ENCODE assay signal across 1 cellular context in genomic region chr11:117072517-117073218, GRCh38.
A peak's percentile ranks its signal among the peaks of the same experiment; 100 is the strongest.
TF ChIP-seq lines count a peak whose summit lies in the region.

No MANE protein-coding gene starts in this region.

TF ChIP-seq in K562, 482 proteins besides CTCF, POLR2A, EP300 and RAD21 (continued from another document and continues in another):
- TF ChIP-seq HINFP (tag; conservative IDR thresholded peaks at IDR 0.05; ENCODE audit: low read depth) (no peak), HDAC1 (IDR thresholded peaks at IDR 0.05) (peak in 1 of 2 experiments; percentile 58; a peak in 1 of 4 replicates), NR2F6 (CRISPR knock-in tag; IDR thresholded peaks at IDR 0.05) (peak; percentile 92; the same call in 1 of the 2 replicates), THRB (CRISPR knock-in tag; conservative IDR thresholded peaks at IDR 0.05) (no peak), ZNF384 (IDR thresholded peaks at IDR 0.05; ENCODE audit: low read depth, low read length) (no peak), NFYB (IDR thresholded peaks at IDR 0.05; ENCODE audit: extremely low read depth, insufficient read length) (no peak), BRF2 (IDR thresholded peaks at IDR 0.05; ENCODE audit: borderline replicate concordance, insufficient read depth, insufficient read length) (no peak), FOXO4 (CRISPR knock-in tag; IDR thresholded peaks at IDR 0.05) (no peak), KDM2B (CRISPR knock-in tag; IDR thresholded peaks at IDR 0.05) (no peak), ZZZ3 (IDR thresholded peaks at IDR 0.05) (no peak), ZHX1 (conservative IDR thresholded peaks at IDR 0.05; ENCODE audit: low read length) (no peak), ATF6 (CRISPR knock-in tag; IDR thresholded peaks at IDR 0.05) (no peak), ELF2 (CRISPR knock-in tag; IDR thresholded peaks at IDR 0.05) (no peak), ZNF165 (CRISPR knock-in tag; IDR thresholded peaks at IDR 0.05; ENCODE audit: borderline replicate concordance) (no peak), HIVEP1 (CRISPR knock-in tag; IDR thresholded peaks at IDR 0.05) (no peak), JUNB (CRISPR knock-in tag; conservative IDR thresholded peaks at IDR 0.05) (peak; percentile 73), GTF2A2 (tag; IDR thresholded peaks at IDR 0.05) (no peak), NFIC (IDR thresholded peaks at IDR 0.05) (0 out of 2 replicates have a peak, but pooled peaks have one; percentile 26), ZNF79 (CRISPR knock-in tag; IDR thresholded peaks at IDR 0.05; ENCODE audit: low read depth) (no peak), USF2 (CRISPR knock-in tag; IDR thresholded peaks at IDR 0.05) (no peak), POLR3G (IDR thresholded peaks at IDR 0.05; ENCODE audit: extremely low read depth, insufficient read length, insufficient replicate concordance) (no peak), NR2C2 (CRISPR knock-in tag; IDR thresholded peaks at IDR 0.05) (no peak), NR2C2 (tag; IDR thresholded peaks at IDR 0.05) (peak; percentile 74), E2F5 (CRISPR knock-in tag; IDR thresholded peaks at IDR 0.05) (no peak), PHB2 (IDR thresholded peaks at IDR 0.05; ENCODE audit: low read depth) (no peak), ZBTB12 (CRISPR knock-in tag; IDR thresholded peaks at IDR 0.05) (no peak), OTX1 (CRISPR knock-in tag; IDR thresholded peaks at IDR 0.05) (no peak), ZNF134 (CRISPR knock-in tag; conservative IDR thresholded peaks at IDR 0.05) (no peak), ZNF695 (CRISPR knock-in tag; IDR thresholded peaks at IDR 0.05) (no peak), ZNF282 (CRISPR knock-in tag; IDR thresholded peaks at IDR 0.05) (no peak), SOX6 (IDR thresholded peaks at IDR 0.05) (peak; percentile 88), ZNF830 (CRISPR knock-in tag; IDR thresholded peaks at IDR 0.05) (no peak), SREBF1 (IDR thresholded peaks at IDR 0.05; ENCODE audit: borderline replicate concordance, low read depth, low read length) (no peak), REST (CRISPR knock-in tag; IDR thresholded peaks at IDR 0.05; ENCODE audit: low read depth) (no peak), SMC3 (conservative IDR thresholded peaks at IDR 0.05; ENCODE audit: insufficient read depth, low read depth, low read length) (no peak), CHCHD3 (CRISPR knock-in tag; IDR thresholded peaks at IDR 0.05) (no peak), GTF2B (IDR thresholded peaks at IDR 0.05; ENCODE audit: extremely low read depth, insufficient read length) (no peak), NR1H2 (CRISPR knock-in tag; IDR thresholded peaks at IDR 0.05) (no peak), BRF1 (IDR thresholded peaks at IDR 0.05; ENCODE audit: borderline replicate concordance, extremely low read depth, insufficient read length) (no peak)
